ENCODE assay signal across 10 cellular contexts in the genomic region with DNA sequence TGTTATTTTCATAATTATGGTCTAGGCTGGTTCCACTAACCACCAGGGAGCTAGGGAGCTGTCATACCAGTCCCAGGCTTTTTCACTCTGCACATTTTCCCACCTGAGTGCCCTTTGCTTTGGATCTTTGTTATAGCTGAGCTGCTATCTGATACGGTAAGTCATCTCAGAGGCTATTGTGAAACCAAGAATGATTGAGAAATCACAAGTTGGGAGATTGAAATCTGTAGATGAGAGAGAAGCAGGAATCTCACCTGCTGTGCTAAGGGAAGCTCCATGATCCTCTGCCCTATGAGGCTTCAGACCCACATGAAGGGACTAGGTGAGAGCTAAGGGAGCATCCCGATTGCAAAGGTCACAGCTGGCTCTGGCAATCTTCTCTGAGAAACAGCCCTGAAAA.
"Had no signal": no experiment of that assay in that cellular context is flagged by ENCODE, and none has a peak within 500 bp of the region (broad histone marks: within the 10 kb centered on the region; RNA-seq: fewer than 3 reads in every experiment).

No MANE protein-coding gene starts in this region.

- H3K36me3 ChIP-seq: adrenal gland, esophagus muscularis mucosa, gastroesophageal sphincter had no signal

- H3K4me1 ChIP-seq: adrenal gland, esophagus muscularis mucosa, gastroesophageal sphincter, testis had no signal

- H3K4me3 ChIP-seq: adrenal gland, esophagus muscularis mucosa, gastroesophageal sphincter, testis had no signal

- H3K27ac ChIP-seq: adrenal gland, esophagus muscularis mucosa, gastroesophageal sphincter, testis had no signal

- DNase-seq: activated CD4-positive, alpha-beta T cell treated with anti-CD3 and anti-CD28 coated beads for 48 hours; activated naive CD4-positive, alpha-beta T cell treated with anti-CD3 and anti-CD28 coated beads, Interleukin-2, amount 10 ng/mL, durations not matched to agents 7 days and 5 days; adrenal gland; dermis blood vessel endothelial cell; stimulated activated CD4-positive, alpha-beta T cell treated with anti-CD3 and anti-CD28 coated beads, Interleukin-2, amount 100 ng/mL, for 48 hours; stimulated activated naive CD8-positive, alpha-beta T cell treated with anti-CD3 and anti-CD28 coated beads, Interleukin-15, amount 100 ng/mL, for 72 hours; T-helper 1 cell; testis had no signal

- H3K9me3 ChIP-seq: adrenal gland, esophagus muscularis mucosa, testis had no signal

- ATAC-seq: gastroesophageal sphincter; stimulated activated naive CD8-positive, alpha-beta T cell treated with anti-CD3 and anti-CD28 coated beads, Interleukin-15, amount 100 ng/mL, for 72 hours had no signal

- H3K27me3 ChIP-seq: adrenal gland, esophagus muscularis mucosa, gastroesophageal sphincter, testis had no signal
